8 cellular contexts compared by ENCODE assay signal in the genomic region with DNA sequence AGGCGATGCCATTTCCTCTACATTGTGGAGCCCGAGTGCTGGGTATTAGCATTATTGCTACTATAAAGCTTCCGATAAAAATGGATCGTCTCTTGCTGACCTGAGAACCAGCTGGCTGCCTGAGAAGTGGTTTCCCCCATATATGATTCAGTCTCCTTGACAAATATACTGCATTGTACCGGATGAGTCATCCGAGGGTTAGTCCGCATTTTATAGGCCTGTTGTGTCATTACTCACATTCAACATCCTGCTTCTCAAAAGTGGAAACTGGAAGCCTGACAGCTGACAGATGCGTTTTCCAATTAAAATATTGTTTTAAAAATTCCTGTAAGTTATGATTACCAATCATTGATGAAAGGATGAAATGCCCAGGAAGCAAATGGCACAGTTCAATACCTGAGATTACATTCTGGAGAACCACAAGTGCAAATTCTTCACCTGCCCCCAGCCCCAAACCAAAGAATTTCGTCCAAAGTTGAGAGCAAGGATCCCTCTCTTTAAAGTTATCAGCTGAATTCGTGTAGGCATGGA.
DNase-seq lines count a peak whose midpoint lies in the region; ATAC-seq and TF ChIP-seq lines count a peak whose summit lies in the region.

No MANE protein-coding gene starts in this region.

- H3K4me1 ChIP-seq in Panc1 (ENCODE audit: control insufficient read depth, insufficient read depth, low read length) (peaks cover 93% of the 10 kb centered on the region), duodenal mucosa (ENCODE audit: control insufficient read depth in 1 of 2, insufficient read depth in 2 of 2, low read length in 2 of 2) (peaks cover 14 to 45% of the 10 kb centered on the region in 2 donors)

- H3K27ac ChIP-seq in Panc1 (ENCODE audit: low read length) (peak overlapping the region; percentile 88), duodenal mucosa (ENCODE audit: low read depth, low read length) (no peak overlapping the region)

- intact Hi-C loops in Panc1 (cut with micrococcal nuclease; ENCODE audit: unreplicated experiment): loop anchor here (5.0 to 10.0 kb wide), 2 partner anchors 48 to 66 kb away; partner anchors contain the start of gene SPRED2

- CTCF ChIA-PET in Panc1 (lab: Charles Lee): interaction anchor here (1.5 kb wide), 1 partner anchor 14 kb away, joined by 5 read pairs; no protein-coding TSS in a partner anchor

- peak overlapping the region in 1 of 2 donors; percentile 34 for H3K9ac ChIP-seq in duodenal mucosa (ENCODE audit: low read depth in 1 of 2, low read length in 2 of 2)

- POLR2A ChIA-PET in Panc1 (lab: Charles Lee): interaction anchor here (0.6 to 1.0 kb wide), 2 partner anchors 62 to 64 kb away, joined by 3 read pairs; no protein-coding TSS in a partner anchor

- H3K27me3 ChIP-seq in Panc1 (ENCODE audit: control insufficient read depth, insufficient read depth, low read length): no peaks in the 10 kb centered on the region
- H3K27me3 ChIP-seq in duodenal mucosa (ENCODE audit: control insufficient read depth in 1 of 2, insufficient read depth in 2 of 2, low read length in 2 of 2): no peaks in the 10 kb centered on the region

- H3K4me3 ChIP-seq in Panc1 (ENCODE audit: low read depth in 2 of 2, low read length in 2 of 2): peak overlapping the region; percentile 36 to 50
- H3K4me3 ChIP-seq in duodenal mucosa (ENCODE audit: low read depth in 1 of 2, low read length in 2 of 2): peak overlapping the region; percentile 42 to 48

- TF ChIP-seq CTCF in AG09319 (IDR thresholded peaks at IDR 0.05; ENCODE audit: low read depth, low read length) (no peak), Panc1 (IDR thresholded peaks at IDR 0.05) (no peak), omental fat pad (IDR thresholded peaks at IDR 0.05) (no peak)

- ATAC-seq in GM18502 (IDR thresholded peaks at IDR 0.05; ENCODE audit: poor library complexity, unreplicated experiment) (peak; percentile 79), HG03558 (IDR thresholded peaks at IDR 0.05; ENCODE audit: extremely low read depth, unreplicated experiment) (peak; percentile 42), Panc1 (peak; percentile 91), omental fat pad (ENCODE audit: low FRiP score) (peak; percentile 48), HG03139 (IDR thresholded peaks at IDR 0.05; ENCODE audit: unreplicated experiment) (no peak)

- no TSS peak for BruUV-seq in Panc1 (replicated peaks; lab: Mats Ljungman, UMichigan)

- H3K9me3 ChIP-seq in Panc1 (ENCODE audit: control insufficient read depth, insufficient read depth, low read depth, low read length) (no peaks in the 10 kb centered on the region), duodenal mucosa (ENCODE audit: control insufficient read depth in 1 of 2, low read length in 2 of 2) (no peaks in the 10 kb centered on the region)

- in situ Hi-C loops in Panc1 (cut with HindIII; ENCODE audit: low pct_unique_long_range_greater_than_20kb, low sequenced_read_pairs): no loop called here

- DNase-seq in AG09319 (ENCODE audit: extremely low read depth, low read depth): peak; percentile 79
- peak; percentile 97 for DNase-seq in Panc1 (ENCODE audit: low read depth, low spot score)
- no peak for DNase-seq in omental fat pad (ENCODE audit: low spot score)
- no peak for DNase-seq in D341Med (ENCODE audit: low spot score)

- H3K36me3 ChIP-seq in Panc1 (ENCODE audit: control insufficient read depth, insufficient read depth, low read length) (no peaks in the 10 kb centered on the region), duodenal mucosa (ENCODE audit: control insufficient read depth in 1 of 2, insufficient read depth in 2 of 2, low read length in 2 of 2) (no peaks in the 10 kb centered on the region)

Comparison
In these comparisons a context has a peak if more than half of its experiments do, and no peak if none do; other contexts are left out.
1. DNase-seq: peak in AG09319 (single experiment) and Panc1 (single experiment); none in omental fat pad (single experiment) and D341Med (single experiment).